In the genomic region with DNA sequence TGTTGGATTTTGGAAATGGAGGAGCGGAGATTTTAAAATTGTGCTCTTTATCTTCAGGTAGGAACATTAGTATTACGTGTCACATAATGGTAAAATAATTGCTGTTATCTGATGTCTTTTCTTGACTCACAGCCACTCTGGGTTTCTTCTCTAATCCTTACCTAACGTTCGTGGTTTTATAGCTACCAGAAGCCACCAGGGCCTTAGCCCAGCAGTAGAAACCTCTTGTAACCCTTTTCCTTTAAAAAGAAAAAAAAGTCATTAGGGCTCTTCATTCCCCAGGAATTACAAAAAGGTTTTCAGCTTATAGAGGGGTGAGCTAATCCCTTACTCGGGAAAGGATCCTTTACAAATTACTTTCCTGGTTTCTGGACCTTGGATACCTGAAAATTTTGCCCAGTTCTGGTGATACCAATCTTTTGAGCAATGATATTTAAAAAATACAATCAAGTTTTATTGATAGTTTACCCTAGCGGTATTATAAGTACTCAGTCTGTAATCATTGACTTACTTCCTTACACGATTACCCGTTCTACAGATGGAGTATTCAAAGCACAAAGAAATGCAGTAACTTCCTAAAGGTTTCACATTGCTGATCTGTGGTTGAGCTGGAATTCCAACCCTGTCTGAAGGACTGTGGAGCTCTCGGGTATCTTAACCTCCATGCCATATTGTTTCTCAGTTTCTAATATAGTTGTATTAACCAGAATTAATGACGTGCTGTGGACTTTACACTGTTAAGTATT, we compare ENCODE assay signal across 1 cellular context.
TF ChIP-seq lines count a peak whose summit lies in the region.

No MANE protein-coding gene starts in this region.

TF ChIP-seq in IMR-90, 13 proteins besides CTCF, POLR2A, EP300 and RAD21:
- peak; percentile 1; the same call in 1 of the 2 replicates for TF ChIP-seq CHD1 (IDR thresholded peaks at IDR 0.05; ENCODE audit: low read depth, low read length)
- TF ChIP-seq NFE2L2 (IDR thresholded peaks at IDR 0.05; ENCODE audit: low read depth, low read length), result no peak
